In genomic region chr13:30928971-30929370, GRCh38 we compare ENCODE assay signal across 24 cellular contexts. TPM values are rescaled to one million over a fixed set of nuclear protein-coding genes. Genes with fewer than 3 reads are reported as not detected.
"Had no signal": no experiment of that assay in that cellular context is flagged by ENCODE, and none has a peak within 500 bp of the region (broad histone marks: within the 10 kb centered on the region; RNA-seq: fewer than 3 reads in every experiment).

No MANE protein-coding gene starts in this region.

- H3K9me3 ChIP-seq: gastrocnemius medialis, heart right ventricle, left ventricle myocardium inferior, lower lobe of right lung, sigmoid colon, upper lobe of left lung, uterus had no signal

- H3K27ac ChIP-seq: coronary artery, gastrocnemius medialis, heart right ventricle, left ventricle myocardium inferior, lower lobe of right lung, sigmoid colon, skin epidermis, upper lobe of left lung, uterus had no signal

- H3K36me3 Mint-ChIP-seq: naive B cell had no signal

- H3K27me3 ChIP-seq: upper lobe of left lung, uterus had no signal

- H3K9me3 Mint-ChIP-seq: endodermal cell, nephron had no signal

- H3K27ac Mint-ChIP-seq: endodermal cell had no signal

- H3K4me3 ChIP-seq: coronary artery, gastrocnemius medialis, heart right ventricle, left ventricle myocardium inferior, lower lobe of right lung, sigmoid colon, skin epidermis, upper lobe of left lung, uterus had no signal

- H3K4me1 ChIP-seq: gastrocnemius medialis, left ventricle myocardium inferior, lower lobe of right lung, sigmoid colon, upper lobe of left lung, uterus had no signal

- DNase-seq: central memory CD4-positive, alpha-beta T cell; effector CD4-positive, alpha-beta T cell; endodermal cell; gastrocnemius medialis; heart right ventricle; hypothalamus; left cardiac atrium; left ventricle myocardium inferior; lower lobe of right lung; mesenchymal stem cell; naive B cell; occipital lobe; posterior cingulate gyrus; sigmoid colon; stimulated activated naive CD4-positive, alpha-beta T cell; upper lobe of left lung; uterus had no signal

- H3K4me1 Mint-ChIP-seq: naive B cell had no signal

- H3K36me3 ChIP-seq: gastrocnemius medialis, left ventricle myocardium inferior, lower lobe of right lung, sigmoid colon, upper lobe of left lung, uterus had no signal

- ATAC-seq: gastrocnemius medialis, heart right ventricle, lower lobe of right lung had no signal

- H3K4me3 Mint-ChIP-seq: endodermal cell, naive B cell, nephron had no signal

RNA-seq across cellular contexts. Expression of gene TEX26, which starts 3.5 kb away (rescaled TPM):
- total RNA-seq: chondrocyte, dermis microvascular lymphatic vessel endothelial cell, endodermal cell, endothelial cell of umbilical vein, gastrocnemius medialis, heart right ventricle, left ventricle myocardium inferior, pulmonary artery endothelial cell, sigmoid colon had no signal
- polyA plus RNA-seq: endothelial cell of umbilical vein, heart right ventricle, sigmoid colon had no signal
